Comparison of ENCODE assay signal across 6 cellular contexts in the genomic region with DNA sequence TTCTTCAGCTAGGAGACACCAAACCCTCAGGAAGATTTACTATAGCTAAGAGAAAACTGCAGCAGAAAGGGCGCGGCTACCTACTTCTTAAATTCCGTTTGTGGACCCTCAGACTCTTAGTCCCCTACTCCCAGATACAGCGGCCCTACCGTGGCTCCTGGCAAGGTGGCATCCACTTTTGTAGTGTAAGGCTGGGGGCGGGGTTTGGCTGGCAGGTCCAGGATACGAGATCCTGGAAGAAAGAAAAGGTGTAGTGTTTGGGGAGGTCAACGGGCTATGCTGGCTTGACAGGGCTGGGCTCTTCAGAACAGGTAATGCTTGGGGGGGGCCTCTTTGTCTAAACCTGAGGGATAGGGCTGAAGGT.
A peak's percentile ranks its signal among the peaks of the same experiment; 100 is the strongest.
DNase-seq lines count a peak whose midpoint lies in the region; ATAC-seq lines count a peak whose summit lies in the region.

No MANE protein-coding gene starts in this region.

- H3K27me3 Mint-ChIP-seq in activated T-cell treated with anti-CD3 and anti-CD28 coated beads, Interleukin-2, amount 50 U/mL, for 24 hours, result no peaks in the 10 kb centered on the region

- H3K27ac ChIP-seq in skin epidermis, result peak overlapping the region in 20 of 21 experiments; percentile 74 to 94 (median 85)

- DNase-seq in activated T-cell treated with anti-CD3 and anti-CD28 coated beads, Interleukin-2, amount 50 U/mL, for 24 hours, result no peak
- DNase-seq in activated T-cell treated with anti-CD3 and anti-CD28 coated beads, Interleukin-2, amount 50 U/mL, for 48 hours, result no peak
- DNase-seq in SIG-M5 treated with dmso at 0.1 percent for 504 hours (lab: John Stamatoyannopoulos, UW; ENCODE audit: unreplicated experiment), result no peak

- peak overlapping the region; percentile 90 for H3K4me3 Mint-ChIP-seq in activated T-cell treated with anti-CD3 and anti-CD28 coated beads, Interleukin-2, amount 50 U/mL, for 24 hours

- H3K36me3 ChIP-seq in endocrine pancreas (ENCODE audit: control insufficient read depth, insufficient read depth, low read length), result no peaks in the 10 kb centered on the region

- H3K9me3 ChIP-seq in endocrine pancreas (ENCODE audit: control insufficient read depth, low read length), result no peaks in the 10 kb centered on the region

- peak overlapping the region; percentile 69 for H3K9ac ChIP-seq in endocrine pancreas (ENCODE audit: control insufficient read depth, insufficient read depth, low read length)

- H3K4me1 ChIP-seq in endocrine pancreas (ENCODE audit: control insufficient read depth, insufficient read depth, low read length), result no peaks in the 10 kb centered on the region

- peaks cover 36% of the 10 kb centered on the region for H3K36me3 Mint-ChIP-seq in activated T-cell treated with anti-CD3 and anti-CD28 coated beads, Interleukin-2, amount 50 U/mL, for 24 hours (ENCODE audit: low read depth)

- peaks cover 53% of the 10 kb centered on the region for H3K4me1 Mint-ChIP-seq in activated T-cell treated with anti-CD3 and anti-CD28 coated beads, Interleukin-2, amount 50 U/mL, for 24 hours (ENCODE audit: low read depth)

- no peaks in the 10 kb centered on the region for H3K9me3 Mint-ChIP-seq in activated T-cell treated with anti-CD3 and anti-CD28 coated beads, Interleukin-2, amount 50 U/mL, for 24 hours

- peak overlapping the region; percentile 67 for H3K4me3 ChIP-seq in endocrine pancreas (ENCODE audit: control insufficient read depth, insufficient read depth, low read length)
- H3K4me3 ChIP-seq in skin epidermis, result peak overlapping the region; percentile 53 to 67 (median 62)

- no peaks in the 10 kb centered on the region for H3K27me3 ChIP-seq in endocrine pancreas (ENCODE audit: control insufficient read depth, insufficient read depth, low read length)

- ATAC-seq in GM18868 (IDR thresholded peaks at IDR 0.05; ENCODE audit: unreplicated experiment), result no peak

- H3K27ac Mint-ChIP-seq in activated T-cell treated with anti-CD3 and anti-CD28 coated beads, Interleukin-2, amount 50 U/mL, for 24 hours, result peak overlapping the region; percentile 95
